20 cellular contexts compared by ENCODE assay signal in genomic region chr15:25406846-25407245, GRCh38. TPM values are rescaled to one million over a fixed set of nuclear protein-coding genes. Genes with fewer than 3 reads are reported as not detected.
DNase-seq lines count a peak whose midpoint lies in the region; ATAC-seq and TF ChIP-seq lines count a peak whose summit lies in the region.
"Had no signal": no experiment of that assay in that cellular context is flagged by ENCODE, and none has a peak within 500 bp of the region (broad histone marks: within the 10 kb centered on the region; RNA-seq: fewer than 3 reads in every experiment).

No MANE protein-coding gene starts in this region.

- H3K4me3 ChIP-seq in mucosa of descending colon, result no peak overlapping the region
- H3K4me3 ChIP-seq: heart right ventricle, left ventricle myocardium inferior, smooth muscle cell, upper lobe of left lung had no signal

- CTCF ChIA-PET in activated B cell treated with CpG ODN at 0.5 μM for 24 hours (lab: Charles Lee) (no interaction called here), Calu3 (lab: Charles Lee) (no interaction called here)

- peaks cover 24% of the 10 kb centered on the region for H3K9me3 Mint-ChIP-seq in stimulated activated naive CD8-positive, alpha-beta T cell treated with anti-CD3 and anti-CD28 coated beads, Interleukin-15, Interleukin-2, amounts not matched to agents 100 ng/mL and 50 ng/mL, for 24 hours
- H3K9me3 Mint-ChIP-seq in activated B cell treated with CpG ODN at 0.5 μM for 24 hours, result peaks cover 3% of the 10 kb centered on the region
- H3K9me3 Mint-ChIP-seq in endothelial cell (ENCODE audit: unreplicated experiment), result no peaks in the 10 kb centered on the region
- no peaks in the 10 kb centered on the region for H3K9me3 Mint-ChIP-seq in Calu3 (ENCODE audit: low read depth, unreplicated experiment)
- H3K9me3 Mint-ChIP-seq: immature natural killer cell had no signal

- H3K27me3 Mint-ChIP-seq in stimulated activated naive CD8-positive, alpha-beta T cell treated with anti-CD3 and anti-CD28 coated beads, Interleukin-15, Interleukin-2, amounts not matched to agents 100 ng/mL and 50 ng/mL, for 24 hours, result no peaks in the 10 kb centered on the region
- H3K27me3 Mint-ChIP-seq in activated B cell treated with CpG ODN at 0.5 μM for 24 hours (no peaks in the 10 kb centered on the region), endothelial cell (ENCODE audit: unreplicated experiment) (no peaks in the 10 kb centered on the region), Calu3 (ENCODE audit: unreplicated experiment) (no peaks in the 10 kb centered on the region)

- POLR2A ChIA-PET in activated B cell treated with CpG ODN at 0.5 μM for 24 hours (lab: Charles Lee), result interaction anchor here (1.4 kb wide), 1 partner anchor 32 kb away, joined by 6 read pairs; the partner anchor contains the start of gene UBE3A

- intact Hi-C loops in activated B cell treated with CpG ODN at 0.5 μM for 24 hours (cut with micrococcal nuclease) (loop anchor here (2.0 kb wide), 1 partner anchor 32 kb away; the partner anchor contains the start of gene UBE3A), mucosa of descending colon (cut with DNase I, micrococcal nuclease) (no loop called here), Calu3 (cut with micrococcal nuclease; ENCODE audit: unreplicated experiment) (no loop called here)

- peak overlapping the region; percentile 14 for H3K4me3 Mint-ChIP-seq in stimulated activated naive CD8-positive, alpha-beta T cell treated with anti-CD3 and anti-CD28 coated beads, Interleukin-15, Interleukin-2, amounts not matched to agents 100 ng/mL and 50 ng/mL, for 24 hours
- no peak overlapping the region for H3K4me3 Mint-ChIP-seq in activated B cell treated with CpG ODN at 0.5 μM for 24 hours
- no peak overlapping the region for H3K4me3 Mint-ChIP-seq in endothelial cell (ENCODE audit: unreplicated experiment)
- no peak overlapping the region for H3K4me3 Mint-ChIP-seq in Calu3 (ENCODE audit: low read depth, unreplicated experiment)
- H3K4me3 Mint-ChIP-seq: immature natural killer cell had no signal

- H3K27ac Mint-ChIP-seq in stimulated activated naive CD8-positive, alpha-beta T cell treated with anti-CD3 and anti-CD28 coated beads, Interleukin-15, Interleukin-2, amounts not matched to agents 100 ng/mL and 50 ng/mL, for 24 hours, result peak overlapping the region; percentile 41
- H3K27ac Mint-ChIP-seq in activated B cell treated with CpG ODN at 0.5 μM for 24 hours (peak overlapping the region; percentile 10), endothelial cell (ENCODE audit: unreplicated experiment) (peak overlapping the region; percentile 82), Calu3 (ENCODE audit: unreplicated experiment) (no peak overlapping the region)

- no peak for DNase-seq in stimulated activated naive CD8-positive, alpha-beta T cell treated with anti-CD3 and anti-CD28 coated beads, Interleukin-15, Interleukin-2, amounts not matched to agents 100 U/mL and 50 U/mL, for 24 hours
- DNase-seq in activated B cell treated with CpG ODN at 0.5 μM for 24 hours (no peak), endothelial cell (ENCODE audit: low spot score) (no peak), mucosa of descending colon (no peak), glomerular visceral epithelial cell (ENCODE audit: extremely low spot score) (no peak), Calu3 (no peak)
- DNase-seq: activated CD8-positive, alpha-beta memory T cell treated with anti-CD3 and anti-CD28 coated beads, Interleukin-2, amount 50 U/mL, for 4 hours; brain microvascular endothelial cell; cortex of kidney; DMS79; heart right ventricle; immature natural killer cell; left ventricle myocardium inferior; NCI-H2107; NCI-H524; stimulated activated CD4-positive, alpha-beta T cell treated with anti-CD3 and anti-CD28 coated beads, Interleukin-2, amount 100 ng/mL, for 48 hours; upper lobe of left lung had no signal

- no peak for ATAC-seq in stimulated activated naive CD8-positive, alpha-beta T cell treated with anti-CD3 and anti-CD28 coated beads, Interleukin-15, Interleukin-2, amounts not matched to agents 100 U/mL and 50 U/mL, for 24 hours
- ATAC-seq in activated B cell treated with CpG ODN at 0.5 μM for 24 hours (ENCODE audit: low read depth) (no peak), mucosa of descending colon (no peak)
- ATAC-seq: heart right ventricle, SK-N-SH treated with all-trans-retinoic acid at 6 μM for 48 hours had no signal

- no TSS peak for BruUV-seq in Calu3 (replicated peaks; lab: Mats Ljungman, UMichigan)

- peaks cover 7% of the 10 kb centered on the region for H3K9me3 ChIP-seq in mucosa of descending colon

- peaks cover 67% of the 10 kb centered on the region for H3K4me1 Mint-ChIP-seq in stimulated activated naive CD8-positive, alpha-beta T cell treated with anti-CD3 and anti-CD28 coated beads, Interleukin-15, Interleukin-2, amounts not matched to agents 100 ng/mL and 50 ng/mL, for 24 hours (ENCODE audit: low read depth)
- H3K4me1 Mint-ChIP-seq in activated B cell treated with CpG ODN at 0.5 μM for 24 hours (peaks cover 76% of the 10 kb centered on the region), endothelial cell (ENCODE audit: unreplicated experiment) (peaks cover 13% of the 10 kb centered on the region), Calu3 (ENCODE audit: low read depth, unreplicated experiment) (peaks cover 9% of the 10 kb centered on the region)

- H3K36me3 Mint-ChIP-seq in stimulated activated naive CD8-positive, alpha-beta T cell treated with anti-CD3 and anti-CD28 coated beads, Interleukin-15, Interleukin-2, amounts not matched to agents 100 ng/mL and 50 ng/mL, for 24 hours (ENCODE audit: low read depth), result peaks cover 80% of the 10 kb centered on the region
- H3K36me3 Mint-ChIP-seq in activated B cell treated with CpG ODN at 0.5 μM for 24 hours (ENCODE audit: low read depth), result peaks cover 47% of the 10 kb centered on the region
- peaks cover 11% of the 10 kb centered on the region for H3K36me3 Mint-ChIP-seq in endothelial cell (ENCODE audit: low read depth, unreplicated experiment)
- no peaks in the 10 kb centered on the region for H3K36me3 Mint-ChIP-seq in Calu3 (ENCODE audit: insufficient read depth, unreplicated experiment)

- H3K36me3 ChIP-seq in mucosa of descending colon (ENCODE audit: low read depth), result no peaks in the 10 kb centered on the region

- peaks cover 10% of the 10 kb centered on the region for H3K4me1 ChIP-seq in mucosa of descending colon (ENCODE audit: low read depth)

- TF ChIP-seq CTCF in activated B cell treated with CpG ODN at 0.5 μM for 24 hours (IDR thresholded peaks at IDR 0.05) (no peak), endothelial cell (IDR thresholded peaks at IDR 0.05; ENCODE audit: unreplicated experiment) (no peak), mucosa of descending colon (IDR thresholded peaks at IDR 0.05) (no peak), Calu3 (IDR thresholded peaks at IDR 0.05; ENCODE audit: unreplicated experiment) (no peak)

RNA-seq across cellular contexts. Expression of gene UBE3A, which starts 32.0 kb away (rescaled TPM):
- total RNA-seq in activated B cell treated with CpG ODN at 0.5 μM for 24 hours (106 and 122 TPM in 2 replicates), endothelial cell (ENCODE audit: unreplicated experiment) (102 TPM), mucosa of descending colon (100 to 1,000 TPM in 2 of 3 donors, 10 to 100 TPM in 1; 85.4 to 151 (median 100) TPM), Calu3 (2022) (37.5 and 39.3 TPM in 2 replicates)
